In genomic region chr1:149926296-149926695, GRCh38 we compare ENCODE assay signal across 1 cellular context.
TF ChIP-seq lines count a peak whose summit lies in the region.

No MANE protein-coding gene starts in this region.

TF ChIP-seq in HepG2, 621 proteins besides CTCF, POLR2A, EP300 and RAD21:
- no peak for TF ChIP-seq ZNF660 (CRISPR knock-in tag; IDR thresholded peaks at IDR 0.05; ENCODE audit: borderline replicate concordance, low read depth)
- no peak for TF ChIP-seq CC2D1A (CRISPR knock-in tag; IDR thresholded peaks at IDR 0.05)
- no peak for TF ChIP-seq ZSCAN22 (CRISPR knock-in tag; IDR thresholded peaks at IDR 0.05)
- no peak for TF ChIP-seq DR1 (CRISPR knock-in tag; IDR thresholded peaks at IDR 0.05)
- no peak for TF ChIP-seq PCBP2 (optimal IDR thresholded peaks at IDR 0.05; ENCODE audit: low read depth, low read length, poor library complexity, severe bottlenecking)
- no peak for TF ChIP-seq RERE (CRISPR knock-in tag; IDR thresholded peaks at IDR 0.05; ENCODE audit: low read depth)
- no peak for TF ChIP-seq PAF1 (CRISPR knock-in tag; IDR thresholded peaks at IDR 0.05)
- no peak for TF ChIP-seq MXD1 (CRISPR knock-in tag; IDR thresholded peaks at IDR 0.05)
- no peak for TF ChIP-seq ZNF282 (IDR thresholded peaks at IDR 0.05; ENCODE audit: partially characterized antibody)
- TF ChIP-seq GLMP (CRISPR knock-in tag; IDR thresholded peaks at IDR 0.05; ENCODE audit: borderline replicate concordance), result no peak
- no peak for TF ChIP-seq GATAD2A (CRISPR knock-in tag; IDR thresholded peaks at IDR 0.05)
- TF ChIP-seq ZNF619 (CRISPR knock-in tag; IDR thresholded peaks at IDR 0.05), result no peak
- TF ChIP-seq ZNF687 (CRISPR knock-in tag; IDR thresholded peaks at IDR 0.05), result no peak
- TF ChIP-seq HIC2 (CRISPR knock-in tag; IDR thresholded peaks at IDR 0.05; ENCODE audit: low read depth), result no peak
- TF ChIP-seq ZNF616 (CRISPR knock-in tag; IDR thresholded peaks at IDR 0.05; ENCODE audit: low read depth), result no peak
- no peak for TF ChIP-seq PBX3 (CRISPR knock-in tag; IDR thresholded peaks at IDR 0.05; ENCODE audit: borderline replicate concordance)
